Comparison of ENCODE assay signal across 8 cellular contexts in genomic region chr10:93993414-93993781, GRCh38. TPM values are rescaled to one million over a fixed set of nuclear protein-coding genes. Genes with fewer than 3 reads are reported as not detected.
DNase-seq lines count a peak whose midpoint lies in the region; ATAC-seq and TF ChIP-seq lines count a peak whose summit lies in the region.

No MANE protein-coding gene starts in this region.

- ATAC-seq in HG02623 (IDR thresholded peaks at IDR 0.05; ENCODE audit: unreplicated experiment) (no peak), GM21447 (IDR thresholded peaks at IDR 0.05; ENCODE audit: unreplicated experiment) (no peak)

- intact Hi-C loops in activated T-helper 1 cell treated with anti-CD3 and anti-CD28 coated beads, Interleukin-12 subunit alpha, Interleukin-12 subunit beta, Interleukin-2, Interleukin-4 antibody, amounts not matched to agents 30 ng/mL and 10 ng/mL and 1 ng/mL, durations not matched to agents 14 hours and 24 hours and 36 hours (cut with micrococcal nuclease), result no loop called here

- H3K27me3 ChIP-seq in smooth muscle cell (ENCODE audit: low read depth), result no peaks in the 10 kb centered on the region

- peaks cover 27% of the 10 kb centered on the region for H3F3A ChIP-seq in smooth muscle cell (ENCODE audit: low read depth)

- peaks cover 53% of the 10 kb centered on the region for H3K27me3 Mint-ChIP-seq in activated T-helper 1 cell treated with anti-CD3 and anti-CD28 coated beads, Interleukin-12 subunit alpha, Interleukin-12 subunit beta, Interleukin-2, Interleukin-4 antibody, amounts not matched to agents 30 ng/mL and 10 ng/mL and 1 ng/mL, durations not matched to agents 14 hours and 24 hours and 36 hours (ENCODE audit: insufficient read depth)

- H3K27ac Mint-ChIP-seq in activated T-helper 1 cell treated with anti-CD3 and anti-CD28 coated beads, Interleukin-12 subunit alpha, Interleukin-12 subunit beta, Interleukin-2, Interleukin-4 antibody, amounts not matched to agents 30 ng/mL and 10 ng/mL and 1 ng/mL, durations not matched to agents 14 hours and 24 hours and 36 hours, result no peak overlapping the region

- no peaks in the 10 kb centered on the region for H4K20me1 ChIP-seq in smooth muscle cell (ENCODE audit: low read depth)

- no peaks in the 10 kb centered on the region for H3K9me3 Mint-ChIP-seq in activated T-helper 1 cell treated with anti-CD3 and anti-CD28 coated beads, Interleukin-12 subunit alpha, Interleukin-12 subunit beta, Interleukin-2, Interleukin-4 antibody, amounts not matched to agents 30 ng/mL and 10 ng/mL and 1 ng/mL, durations not matched to agents 14 hours and 24 hours and 36 hours

- H3K4me1 ChIP-seq in smooth muscle cell (ENCODE audit: low read depth), result peaks cover 20% of the 10 kb centered on the region

- no peak overlapping the region for H3K27ac ChIP-seq in smooth muscle cell (ENCODE audit: low read depth)

- no peak overlapping the region for H3K9ac ChIP-seq in smooth muscle cell (ENCODE audit: low read depth)

- DNase-seq in NCI-H2171 treated with DMSO at 0.1 percent for 48 hours (lab: John Stamatoyannopoulos, UW) (peak; percentile 15), NCI-H2171 (lab: John Stamatoyannopoulos, UW) (no peak), smooth muscle cell (lab: John Stamatoyannopoulos, UW; ENCODE audit: unreplicated experiment) (no peak), C1 segment of cervical spinal cord (lab: John Stamatoyannopoulos, UW) (no peak)
- no peak for DNase-seq in activated T-helper 1 cell treated with anti-CD3 and anti-CD28 coated beads, Interleukin-12 subunit alpha, Interleukin-12 subunit beta, Interleukin-2, Interleukin-4 antibody, amounts not matched to agents 30 ng/mL and 10 ng/mL and 1 ng/mL, durations not matched to agents 14 hours and 24 hours and 36 hours (ENCODE audit: low spot score)

- H3K4me3 Mint-ChIP-seq in activated T-helper 1 cell treated with anti-CD3 and anti-CD28 coated beads, Interleukin-12 subunit alpha, Interleukin-12 subunit beta, Interleukin-2, Interleukin-4 antibody, amounts not matched to agents 30 ng/mL and 10 ng/mL and 1 ng/mL, durations not matched to agents 14 hours and 24 hours and 36 hours, result peak overlapping the region; percentile 64

- peak overlapping the region; percentile 21 for H3K4me3 ChIP-seq in iPS-11a (ENCODE audit: low read depth, low read length)
- H3K4me3 ChIP-seq in smooth muscle cell, result peak overlapping the region; percentile 85

- H3K9me3 ChIP-seq in smooth muscle cell (replicated peaks; ENCODE audit: low read depth), result no peaks in the 10 kb centered on the region

- H3K4me2 ChIP-seq in smooth muscle cell, result peak overlapping the region; percentile 98

- peak overlapping the region; percentile 92 for H2AFZ ChIP-seq in smooth muscle cell (ENCODE audit: low read depth)

- no peaks in the 10 kb centered on the region for H3K36me3 ChIP-seq in smooth muscle cell (ENCODE audit: low read depth)

- peaks cover 25% of the 10 kb centered on the region for H3K79me2 ChIP-seq in smooth muscle cell (ENCODE audit: low read depth)

- H3K36me3 Mint-ChIP-seq in activated T-helper 1 cell treated with anti-CD3 and anti-CD28 coated beads, Interleukin-12 subunit alpha, Interleukin-12 subunit beta, Interleukin-2, Interleukin-4 antibody, amounts not matched to agents 30 ng/mL and 10 ng/mL and 1 ng/mL, durations not matched to agents 14 hours and 24 hours and 36 hours (ENCODE audit: low read depth), result no peaks in the 10 kb centered on the region

- WGBS in smooth muscle cell (ENCODE audit: low lambda C conversion rate), result 21% methylated on average over 12 of the region's 25 CpGs

- no peaks in the 10 kb centered on the region for H3K4me1 Mint-ChIP-seq in activated T-helper 1 cell treated with anti-CD3 and anti-CD28 coated beads, Interleukin-12 subunit alpha, Interleukin-12 subunit beta, Interleukin-2, Interleukin-4 antibody, amounts not matched to agents 30 ng/mL and 10 ng/mL and 1 ng/mL, durations not matched to agents 14 hours and 24 hours and 36 hours (ENCODE audit: low read depth)

- no peak for TF ChIP-seq CTCF in smooth muscle cell (IDR thresholded peaks at IDR 0.05; ENCODE audit: borderline replicate concordance, insufficient read depth, poor library complexity, severe bottlenecking)

RNA-seq across cellular contexts. Expression of gene PLCE1, which starts 0.3 kb away (rescaled TPM):
- not detected in 2 replicates for total RNA-seq in activated T-helper 1 cell treated with anti-CD3 and anti-CD28 coated beads, Interleukin-12 subunit alpha, Interleukin-12 subunit beta, Interleukin-2, Interleukin-4 antibody, amounts not matched to agents 30 ng/mL and 10 ng/mL and 1 ng/mL, durations not matched to agents 14 hours and 24 hours and 36 hours
- total RNA-seq in smooth muscle cell, result 4.5 and 5.6 TPM in 2 replicates
- 2.1 and 4.0 TPM in 2 replicates for polyA plus RNA-seq in smooth muscle cell
